In the genomic region with DNA sequence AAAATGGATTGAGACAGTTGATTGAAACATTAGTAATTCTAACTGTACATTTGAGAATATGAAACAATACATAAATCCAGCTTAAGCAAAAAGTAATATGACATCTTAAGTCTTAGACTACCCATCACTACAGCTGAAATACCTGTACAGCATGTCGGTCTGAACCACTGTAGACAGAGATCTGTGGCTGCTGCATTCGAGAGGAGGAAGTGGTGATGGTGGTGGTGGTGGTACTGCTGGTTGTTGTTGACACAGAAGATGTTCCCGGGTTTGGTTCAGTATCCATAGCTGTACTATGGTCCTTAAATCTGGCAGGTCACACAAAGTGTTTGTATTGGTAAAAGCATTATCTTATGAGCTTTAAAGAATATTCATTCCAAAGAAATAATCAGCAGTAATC, we compare ENCODE assay signal across 1 cellular context.
TF ChIP-seq lines count a peak whose summit lies in the region.

No MANE protein-coding gene starts in this region.

TF ChIP-seq in SK-N-SH, 30 proteins besides CTCF, POLR2A, EP300 and RAD21 (continued from another document):
- TF ChIP-seq, protein P1, sequence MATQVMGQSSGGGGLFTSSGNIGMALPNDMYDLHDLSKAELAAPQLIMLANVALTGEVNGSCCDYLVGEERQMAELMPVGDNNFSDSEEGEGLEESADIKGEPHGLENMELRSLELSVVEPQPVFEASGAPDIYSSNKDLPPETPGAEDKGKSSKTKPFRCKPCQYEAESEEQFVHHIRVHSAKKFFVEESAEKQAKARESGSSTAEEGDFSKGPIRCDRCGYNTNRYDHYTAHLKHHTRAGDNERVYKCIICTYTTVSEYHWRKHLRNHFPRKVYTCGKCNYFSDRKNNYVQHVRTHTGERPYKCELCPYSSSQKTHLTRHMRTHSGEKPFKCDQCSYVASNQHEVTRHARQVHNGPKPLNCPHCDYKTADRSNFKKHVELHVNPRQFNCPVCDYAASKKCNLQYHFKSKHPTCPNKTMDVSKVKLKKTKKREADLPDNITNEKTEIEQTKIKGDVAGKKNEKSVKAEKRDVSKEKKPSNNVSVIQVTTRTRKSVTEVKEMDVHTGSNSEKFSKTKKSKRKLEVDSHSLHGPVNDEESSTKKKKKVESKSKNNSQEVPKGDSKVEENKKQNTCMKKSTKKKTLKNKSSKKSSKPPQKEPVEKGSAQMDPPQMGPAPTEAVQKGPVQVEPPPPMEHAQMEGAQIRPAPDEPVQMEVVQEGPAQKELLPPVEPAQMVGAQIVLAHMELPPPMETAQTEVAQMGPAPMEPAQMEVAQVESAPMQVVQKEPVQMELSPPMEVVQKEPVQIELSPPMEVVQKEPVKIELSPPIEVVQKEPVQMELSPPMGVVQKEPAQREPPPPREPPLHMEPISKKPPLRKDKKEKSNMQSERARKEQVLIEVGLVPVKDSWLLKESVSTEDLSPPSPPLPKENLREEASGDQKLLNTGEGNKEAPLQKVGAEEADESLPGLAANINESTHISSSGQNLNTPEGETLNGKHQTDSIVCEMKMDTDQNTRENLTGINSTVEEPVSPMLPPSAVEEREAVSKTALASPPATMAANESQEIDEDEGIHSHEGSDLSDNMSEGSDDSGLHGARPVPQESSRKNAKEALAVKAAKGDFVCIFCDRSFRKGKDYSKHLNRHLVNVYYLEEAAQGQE (IDR thresholded peaks at IDR 0.05; ENCODE audit: low read depth, low read length), result no peak
- TF ChIP-seq MXI1 (IDR thresholded peaks at IDR 0.05; ENCODE audit: low read depth, low read length), result no peak
- TF ChIP-seq EZH2phosphoT487 (IDR thresholded peaks at IDR 0.05; ENCODE audit: borderline replicate concordance, low read depth), result no peak
- TF ChIP-seq, protein P2, sequence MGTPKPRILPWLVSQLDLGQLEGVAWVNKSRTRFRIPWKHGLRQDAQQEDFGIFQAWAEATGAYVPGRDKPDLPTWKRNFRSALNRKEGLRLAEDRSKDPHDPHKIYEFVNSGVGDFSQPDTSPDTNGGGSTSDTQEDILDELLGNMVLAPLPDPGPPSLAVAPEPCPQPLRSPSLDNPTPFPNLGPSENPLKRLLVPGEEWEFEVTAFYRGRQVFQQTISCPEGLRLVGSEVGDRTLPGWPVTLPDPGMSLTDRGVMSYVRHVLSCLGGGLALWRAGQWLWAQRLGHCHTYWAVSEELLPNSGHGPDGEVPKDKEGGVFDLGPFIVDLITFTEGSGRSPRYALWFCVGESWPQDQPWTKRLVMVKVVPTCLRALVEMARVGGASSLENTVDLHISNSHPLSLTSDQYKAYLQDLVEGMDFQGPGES (IDR thresholded peaks at IDR 0.05; ENCODE audit: low read depth, low read length), result no peak
- TF ChIP-seq NRF1 (IDR thresholded peaks at IDR 0.05; ENCODE audit: low read depth, low read length), result no peak
- TF ChIP-seq, protein P3, sequence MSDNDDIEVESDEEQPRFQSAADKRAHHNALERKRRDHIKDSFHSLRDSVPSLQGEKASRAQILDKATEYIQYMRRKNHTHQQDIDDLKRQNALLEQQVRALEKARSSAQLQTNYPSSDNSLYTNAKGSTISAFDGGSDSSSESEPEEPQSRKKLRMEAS (IDR thresholded peaks at IDR 0.05; ENCODE audit: low read depth), result no peak
- no peak for TF ChIP-seq FOXJ3 (CRISPR knock-in tag; IDR thresholded peaks at IDR 0.05)
- TF ChIP-seq RCOR1 (IDR thresholded peaks at IDR 0.05; ENCODE audit: low read length), result no peak
- TF ChIP-seq, protein P4, sequence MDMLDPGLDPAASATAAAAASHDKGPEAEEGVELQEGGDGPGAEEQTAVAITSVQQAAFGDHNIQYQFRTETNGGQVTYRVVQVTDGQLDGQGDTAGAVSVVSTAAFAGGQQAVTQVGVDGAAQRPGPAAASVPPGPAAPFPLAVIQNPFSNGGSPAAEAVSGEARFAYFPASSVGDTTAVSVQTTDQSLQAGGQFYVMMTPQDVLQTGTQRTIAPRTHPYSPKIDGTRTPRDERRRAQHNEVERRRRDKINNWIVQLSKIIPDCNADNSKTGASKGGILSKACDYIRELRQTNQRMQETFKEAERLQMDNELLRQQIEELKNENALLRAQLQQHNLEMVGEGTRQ (IDR thresholded peaks at IDR 0.05; ENCODE audit: borderline replicate concordance, low read depth, low read length), result no peak
- no peak for TF ChIP-seq TEAD4 (IDR thresholded peaks at IDR 0.05; ENCODE audit: borderline replicate concordance, insufficient read depth)
- TF ChIP-seq FOXM1 (IDR thresholded peaks at IDR 0.05; ENCODE audit: low read depth), result no peak
- TF ChIP-seq FOSL2 (IDR thresholded peaks at IDR 0.05; ENCODE audit: borderline replicate concordance, low read depth), result no peak
- no peak for TF ChIP-seq RFX5 (IDR thresholded peaks at IDR 0.05; ENCODE audit: low read length)
- no peak for TF ChIP-seq YY1 (IDR thresholded peaks at IDR 0.05; ENCODE audit: low read depth)
- no peak for TF ChIP-seq TCF12 (IDR thresholded peaks at IDR 0.05)
TF ChIP-seq in SK-N-SH: peak in this region for 0.
